ENCODE assay signal across 16 cellular contexts in the genomic region with DNA sequence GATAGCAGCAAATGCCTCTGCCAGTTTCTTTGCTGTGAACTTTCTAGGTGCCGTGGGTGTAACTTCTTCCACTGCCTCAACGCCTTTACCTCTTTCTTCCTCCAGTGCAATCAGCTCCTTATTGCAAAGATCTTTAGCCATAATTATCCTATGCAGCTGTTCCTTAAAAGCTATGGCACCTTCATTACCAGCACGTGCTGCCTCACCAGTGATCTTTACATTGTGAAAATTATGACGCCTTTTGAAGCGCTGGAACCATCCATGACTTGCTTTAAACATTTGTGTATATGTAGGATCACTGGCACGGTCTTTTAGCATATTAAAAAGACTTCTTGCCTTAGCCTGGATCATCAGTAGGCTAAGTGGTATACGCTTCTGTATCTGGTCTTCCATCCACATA. TPM values are rescaled to one million over a fixed set of nuclear protein-coding genes. Genes with fewer than 3 reads are reported as not detected.
DNase-seq lines count a peak whose midpoint lies in the region; TF ChIP-seq lines count a peak whose summit lies in the region.
"Had no signal": no experiment of that assay in that cellular context is flagged by ENCODE, and none has a peak within 500 bp of the region (broad histone marks: within the 10 kb centered on the region; RNA-seq: fewer than 3 reads in every experiment).

No MANE protein-coding gene starts in this region.

- H3K36me3 Mint-ChIP-seq in activated naive CD8-positive, alpha-beta T cell: peaks cover 34% of the 10 kb centered on the region
- peaks cover 60% of the 10 kb centered on the region for H3K36me3 Mint-ChIP-seq in activated naive CD8-positive, alpha-beta T cell treated with anti-CD3 and anti-CD28 coated beads for 36 hours
- H3K36me3 Mint-ChIP-seq in activated T-helper 1 cell treated with anti-CD3 and anti-CD28 coated beads, Interleukin-12 subunit alpha, Interleukin-12 subunit beta, Interleukin-2, Interleukin-4 antibody, amounts not matched to agents 30 ng/mL and 10 ng/mL and 1 ng/mL, durations not matched to agents 14 hours and 24 hours and 36 hours (ENCODE audit: low read depth): peaks cover 58% of the 10 kb centered on the region
- peaks cover 19% of the 10 kb centered on the region for H3K36me3 Mint-ChIP-seq in progenitor cell of endocrine pancreas (ENCODE audit: insufficient read depth)
- H3K36me3 Mint-ChIP-seq in endodermal cell (ENCODE audit: low read depth): peaks cover 59% of the 10 kb centered on the region

- H3K9me3 ChIP-seq in DOHH2 (ENCODE audit: control insufficient read depth, insufficient read depth, low read length) (no peaks in the 10 kb centered on the region), endodermal cell (ENCODE audit: control insufficient read depth, low read length) (no peaks in the 10 kb centered on the region)
- H3K9me3 ChIP-seq: MG63, SJSA1 had no signal

- H3K4me3 Mint-ChIP-seq in activated naive CD8-positive, alpha-beta T cell: peak overlapping the region; percentile 50
- H3K4me3 Mint-ChIP-seq in activated naive CD8-positive, alpha-beta T cell treated with anti-CD3 and anti-CD28 coated beads for 36 hours: no peak overlapping the region
- H3K4me3 Mint-ChIP-seq in activated T-helper 1 cell treated with anti-CD3 and anti-CD28 coated beads, Interleukin-12 subunit alpha, Interleukin-12 subunit beta, Interleukin-2, Interleukin-4 antibody, amounts not matched to agents 30 ng/mL and 10 ng/mL and 1 ng/mL, durations not matched to agents 14 hours and 24 hours and 36 hours: no peak overlapping the region
- H3K4me3 Mint-ChIP-seq in progenitor cell of endocrine pancreas (ENCODE audit: low read depth): no peak overlapping the region
- no peak overlapping the region for H3K4me3 Mint-ChIP-seq in endodermal cell
- H3K4me3 Mint-ChIP-seq: HFFc6 had no signal

- H3K4me1 Mint-ChIP-seq in activated naive CD8-positive, alpha-beta T cell (ENCODE audit: low read depth): peaks cover 69% of the 10 kb centered on the region
- H3K4me1 Mint-ChIP-seq in activated naive CD8-positive, alpha-beta T cell treated with anti-CD3 and anti-CD28 coated beads for 36 hours: peaks cover 69% of the 10 kb centered on the region
- peaks cover 53% of the 10 kb centered on the region for H3K4me1 Mint-ChIP-seq in activated T-helper 1 cell treated with anti-CD3 and anti-CD28 coated beads, Interleukin-12 subunit alpha, Interleukin-12 subunit beta, Interleukin-2, Interleukin-4 antibody, amounts not matched to agents 30 ng/mL and 10 ng/mL and 1 ng/mL, durations not matched to agents 14 hours and 24 hours and 36 hours (ENCODE audit: low read depth)
- peaks cover 4% of the 10 kb centered on the region for H3K4me1 Mint-ChIP-seq in progenitor cell of endocrine pancreas (ENCODE audit: low read depth)
- peaks cover 2% of the 10 kb centered on the region for H3K4me1 Mint-ChIP-seq in endodermal cell

- peaks cover 30% of the 10 kb centered on the region for H4K20me1 ChIP-seq in DOHH2 (ENCODE audit: control insufficient read depth, insufficient read depth, low read depth, low read length)

- H3K4me1 ChIP-seq in DOHH2 (ENCODE audit: control insufficient read depth, low read length) (peaks cover 4% of the 10 kb centered on the region), endodermal cell (ENCODE audit: control insufficient read depth, insufficient read depth, low read length) (no peaks in the 10 kb centered on the region)
- H3K4me1 ChIP-seq: SJSA1 had no signal

- 94 to 95% methylated on average over 7 of the region's 7 CpGs for WGBS in endodermal cell (ENCODE audit: insufficient coverage in 1 of 2, insufficient read length in 1 of 2), 2 experiments

- TF ChIP-seq CTCF in DOHH2 (IDR thresholded peaks at IDR 0.05; ENCODE audit: low read depth, low read length, poor library complexity, severe bottlenecking) (no peak), progenitor cell of endocrine pancreas (IDR thresholded peaks at IDR 0.05; ENCODE audit: unreplicated experiment) (no peak), endodermal cell (conservative IDR thresholded peaks at IDR 0.05) (no peak), GM20000 (IDR thresholded peaks at IDR 0.05; ENCODE audit: extremely low read depth, missing control alignments) (no peak)

- H3K9me3 Mint-ChIP-seq in activated naive CD8-positive, alpha-beta T cell (ENCODE audit: low read depth): no peaks in the 10 kb centered on the region
- H3K9me3 Mint-ChIP-seq in activated naive CD8-positive, alpha-beta T cell treated with anti-CD3 and anti-CD28 coated beads for 36 hours: no peaks in the 10 kb centered on the region
- no peaks in the 10 kb centered on the region for H3K9me3 Mint-ChIP-seq in activated T-helper 1 cell treated with anti-CD3 and anti-CD28 coated beads, Interleukin-12 subunit alpha, Interleukin-12 subunit beta, Interleukin-2, Interleukin-4 antibody, amounts not matched to agents 30 ng/mL and 10 ng/mL and 1 ng/mL, durations not matched to agents 14 hours and 24 hours and 36 hours
- H3K9me3 Mint-ChIP-seq in progenitor cell of endocrine pancreas (ENCODE audit: low read depth) (no peaks in the 10 kb centered on the region), endodermal cell (no peaks in the 10 kb centered on the region)
- H3K9me3 Mint-ChIP-seq: HFFc6 had no signal

- H3K27ac ChIP-seq in DOHH2 (ENCODE audit: low read depth, low read length) (no peak overlapping the region), endodermal cell (ENCODE audit: low read depth, low read length) (no peak overlapping the region)
- H3K27ac ChIP-seq: PC-9, SJSA1 had no signal

- peak overlapping the region; percentile 24; the same call in 1 of the 2 replicates for H3K4me2 ChIP-seq in DOHH2 (ENCODE audit: low read length)
- H3K4me2 ChIP-seq: PC-9 had no signal

- H3K4me3 ChIP-seq in DOHH2 (ENCODE audit: low read length): no peak overlapping the region
- no peak overlapping the region for H3K4me3 ChIP-seq in endodermal cell (ENCODE audit: low read length)
- H3K4me3 ChIP-seq: MG63, PC-9, SJSA1 had no signal

- intact Hi-C loops in activated T-helper 1 cell treated with anti-CD3 and anti-CD28 coated beads, Interleukin-12 subunit alpha, Interleukin-12 subunit beta, Interleukin-2, Interleukin-4 antibody, amounts not matched to agents 30 ng/mL and 10 ng/mL and 1 ng/mL, durations not matched to agents 14 hours and 24 hours and 36 hours (cut with micrococcal nuclease): no loop called here

- peaks cover 100% of the 10 kb centered on the region for H3K79me2 ChIP-seq in DOHH2 (ENCODE audit: control insufficient read depth, low read length)

- DNase-seq in activated naive CD8-positive, alpha-beta T cell treated with anti-CD3 and anti-CD28 coated beads for 36 hours: no peak
- DNase-seq in activated T-helper 1 cell treated with anti-CD3 and anti-CD28 coated beads, Interleukin-12 subunit alpha, Interleukin-12 subunit beta, Interleukin-2, Interleukin-4 antibody, amounts not matched to agents 30 ng/mL and 10 ng/mL and 1 ng/mL, durations not matched to agents 14 hours and 24 hours and 36 hours (ENCODE audit: low spot score): no peak
- DNase-seq in progenitor cell of endocrine pancreas (ENCODE audit: low spot score, unreplicated experiment): no peak
- DNase-seq in endodermal cell: no peak
- no peak for DNase-seq in mesenteric fat pad (ENCODE audit: low spot score)
- DNase-seq in GM20000 (ENCODE audit: low spot score): no peak
- DNase-seq: HFFc6, MG63, NCI-H1092 treated with DMSO at 0.1 percent for 48 hours, NCI-H2081 treated with DMSO at 0.1 percent for 48 hours, NCI-H510A treated with DMSO at 0.1 percent for 48 hours, NCI-H82, PC-9 had no signal

- no peaks in the 10 kb centered on the region for H3K9me2 ChIP-seq in DOHH2 (replicated peaks; ENCODE audit: control insufficient read depth, low read length)

- no peak overlapping the region for H3K9ac ChIP-seq in endodermal cell (ENCODE audit: extremely low read depth, low read length, poor library complexity, severe bottlenecking)

- H3K36me3 ChIP-seq in DOHH2 (ENCODE audit: control insufficient read depth, low read length) (peaks cover 86% of the 10 kb centered on the region), endodermal cell (ENCODE audit: control insufficient read depth, insufficient read depth, low read length) (peaks cover 86% of the 10 kb centered on the region)

- H3F3A ChIP-seq in DOHH2 (ENCODE audit: control insufficient read depth, insufficient read depth): peaks cover 30% of the 10 kb centered on the region

- H3K27ac Mint-ChIP-seq in activated naive CD8-positive, alpha-beta T cell: peak overlapping the region; percentile 66
- H3K27ac Mint-ChIP-seq in activated naive CD8-positive, alpha-beta T cell treated with anti-CD3 and anti-CD28 coated beads for 36 hours: no peak overlapping the region
- H3K27ac Mint-ChIP-seq in activated T-helper 1 cell treated with anti-CD3 and anti-CD28 coated beads, Interleukin-12 subunit alpha, Interleukin-12 subunit beta, Interleukin-2, Interleukin-4 antibody, amounts not matched to agents 30 ng/mL and 10 ng/mL and 1 ng/mL, durations not matched to agents 14 hours and 24 hours and 36 hours: peak overlapping the region; percentile 36
- H3K27ac Mint-ChIP-seq in progenitor cell of endocrine pancreas (peak overlapping the region; percentile 30), endodermal cell (no peak overlapping the region)
- H3K27ac Mint-ChIP-seq: HFFc6 had no signal

- H3K27me3 ChIP-seq in DOHH2 (ENCODE audit: control insufficient read depth, low read length) (no peaks in the 10 kb centered on the region), endodermal cell (ENCODE audit: control insufficient read depth, insufficient read depth, low read length, poor library complexity, severe bottlenecking) (no peaks in the 10 kb centered on the region)
- H3K27me3 ChIP-seq: MG63, SJSA1 had no signal

- no peaks in the 10 kb centered on the region for H3K27me3 Mint-ChIP-seq in activated naive CD8-positive, alpha-beta T cell
- no peaks in the 10 kb centered on the region for H3K27me3 Mint-ChIP-seq in activated naive CD8-positive, alpha-beta T cell treated with anti-CD3 and anti-CD28 coated beads for 36 hours
- H3K27me3 Mint-ChIP-seq in activated T-helper 1 cell treated with anti-CD3 and anti-CD28 coated beads, Interleukin-12 subunit alpha, Interleukin-12 subunit beta, Interleukin-2, Interleukin-4 antibody, amounts not matched to agents 30 ng/mL and 10 ng/mL and 1 ng/mL, durations not matched to agents 14 hours and 24 hours and 36 hours (ENCODE audit: insufficient read depth): no peaks in the 10 kb centered on the region
- no peaks in the 10 kb centered on the region for H3K27me3 Mint-ChIP-seq in progenitor cell of endocrine pancreas
- no peaks in the 10 kb centered on the region for H3K27me3 Mint-ChIP-seq in endodermal cell (ENCODE audit: insufficient read depth)

RNA-seq across cellular contexts. Expression of gene PTRH2, which starts 8.0 kb away (rescaled TPM):
- 10 to 100 TPM; 52.7 to 55.2 TPM for total RNA-seq in activated naive CD8-positive, alpha-beta T cell treated with anti-CD3 and anti-CD28 coated beads for 36 hours
- 49.7 and 51.1 TPM in 2 replicates for total RNA-seq in activated T-helper 1 cell treated with anti-CD3 and anti-CD28 coated beads, Interleukin-12 subunit alpha, Interleukin-12 subunit beta, Interleukin-2, Interleukin-4 antibody, amounts not matched to agents 30 ng/mL and 10 ng/mL and 1 ng/mL, durations not matched to agents 14 hours and 24 hours and 36 hours
- 19.2 and 23.8 TPM in 2 replicates for total RNA-seq in progenitor cell of endocrine pancreas
- 10 to 100 TPM; 21.6 to 23.6 TPM for total RNA-seq in endodermal cell
- polyA plus RNA-seq in endodermal cell (2013, experiment 1 of 2): 27.0 TPM
- polyA plus RNA-seq in endodermal cell (2013, experiment 2 of 2): 21.5 TPM
- 29.1 TPM for total RNA-seq in mesenteric fat pad

RNA-seq across cellular contexts. Expression of gene VMP1, which starts 8.2 kb away (rescaled TPM):
- total RNA-seq in activated naive CD8-positive, alpha-beta T cell treated with anti-CD3 and anti-CD28 coated beads for 36 hours: 100 to 1,000 TPM; 137 to 143 TPM
- 357 and 374 TPM in 2 replicates for total RNA-seq in activated T-helper 1 cell treated with anti-CD3 and anti-CD28 coated beads, Interleukin-12 subunit alpha, Interleukin-12 subunit beta, Interleukin-2, Interleukin-4 antibody, amounts not matched to agents 30 ng/mL and 10 ng/mL and 1 ng/mL, durations not matched to agents 14 hours and 24 hours and 36 hours
- 162 and 177 TPM in 2 replicates for total RNA-seq in progenitor cell of endocrine pancreas
- 10 to 100 TPM; 67.9 to 69.9 TPM for total RNA-seq in endodermal cell
- 64.7 TPM for polyA plus RNA-seq in endodermal cell (2013, experiment 1 of 2)
- polyA plus RNA-seq in endodermal cell (2013, experiment 2 of 2): 62.2 TPM
- 417 TPM for total RNA-seq in mesenteric fat pad

Comparison
In these comparisons a context has a peak if more than half of its experiments do, and no peak if none do; other contexts are left out.
1. H3K27ac Mint-ChIP-seq: peak in activated naive CD8-positive, alpha-beta T cell (single experiment), activated T-helper 1 cell treated with anti-CD3 and anti-CD28 coated beads, Interleukin-12 subunit alpha, Interleukin-12 subunit beta, Interleukin-2, Interleukin-4 antibody, amounts not matched to agents 30 ng/mL and 10 ng/mL and 1 ng/mL, durations not matched to agents 14 hours and 24 hours and 36 hours (single experiment) and progenitor cell of endocrine pancreas (single experiment); none in activated naive CD8-positive, alpha-beta T cell treated with anti-CD3 and anti-CD28 coated beads for 36 hours (single experiment) and endodermal cell (single experiment).